10 cellular contexts compared by ENCODE assay signal in genomic region chr6:142833054-142833453, GRCh38.
DNase-seq lines count a peak whose midpoint lies in the region; ATAC-seq and TF ChIP-seq lines count a peak whose summit lies in the region.
"Had no signal": no experiment of that assay in that cellular context is flagged by ENCODE, and none has a peak within 500 bp of the region (broad histone marks: within the 10 kb centered on the region; RNA-seq: fewer than 3 reads in every experiment).

No MANE protein-coding gene starts in this region.

- H3K27me3 ChIP-seq in PC-9 (ENCODE audit: insufficient read depth, low read depth) (no peaks in the 10 kb centered on the region), psoas muscle (ENCODE audit: insufficient read depth in 3 of 3, low read length in 2 of 3) (no peaks in the 10 kb centered on the region)
- H3K27me3 ChIP-seq: pancreas, stomach had no signal

- intact Hi-C loops in PC-9 (cut with micrococcal nuclease; ENCODE audit: unreplicated experiment) (no loop called here), psoas muscle (cut with DNase I) (no loop called here)

- peak; percentile 42 to 57 (median 44) for ATAC-seq in psoas muscle
- ATAC-seq in HG03342 (IDR thresholded peaks at IDR 0.05; ENCODE audit: unreplicated experiment): no peak

- 0 out of 2 replicates have a peak, but pooled peaks cover 5% of the 10 kb centered on the region for H3K36me3 ChIP-seq in PC-9 (ENCODE audit: low read depth)
- H3K36me3 ChIP-seq in psoas muscle (ENCODE audit: insufficient read depth in 1 of 2, low read depth in 1 of 2): no peaks in the 10 kb centered on the region
- H3K36me3 ChIP-seq: pancreas, stomach had no signal

- no TSS peak for BruUV-seq in PC-9 (replicated peaks; lab: Mats Ljungman, UMichigan)

- H3F3A ChIP-seq in PC-9 (ENCODE audit: insufficient read depth, low read depth): peaks cover 22% of the 10 kb centered on the region

- H4K20me1 ChIP-seq in PC-9 (ENCODE audit: insufficient read depth): no peaks in the 10 kb centered on the region

- H2AFZ ChIP-seq in PC-9: peak overlapping the region; percentile 53; the same call in 1 of the 2 replicates

- H3K79me2 ChIP-seq in PC-9 (ENCODE audit: low read depth): peaks cover 26% of the 10 kb centered on the region; the same call in 1 of the 2 replicates

- H3K27ac ChIP-seq in PC-9: peak overlapping the region; percentile 64
- peak overlapping the region; percentile 18 for H3K27ac ChIP-seq in psoas muscle
- H3K27ac ChIP-seq: pancreas, stomach had no signal

- no peaks in the 10 kb centered on the region for H3K9me2 ChIP-seq in PC-9 (ENCODE audit: insufficient read depth)

- CTCF ChIA-PET in PC-9 (lab: Charles Lee): no interaction called here

- POLR2A ChIA-PET in PC-9 (lab: Charles Lee; ENCODE audit: unreplicated experiment): no interaction called here

- H3K4me3 ChIP-seq in PC-9: no peak overlapping the region; the same call in 1 of the 2 replicates
- no peak overlapping the region for H3K4me3 ChIP-seq in cardiac fibroblast (replicated peaks in 1 of 2; ENCODE audit: low read depth in 2 of 2, low read length in 2 of 2)
- no peak overlapping the region for H3K4me3 ChIP-seq in psoas muscle
- H3K4me3 ChIP-seq: pancreas, stomach had no signal

- peaks cover 5% of the 10 kb centered on the region; the same call in 1 of the 2 replicates for H3K9me3 ChIP-seq in PC-9 (ENCODE audit: insufficient read depth, low read depth)
- no peaks in the 10 kb centered on the region for H3K9me3 ChIP-seq in psoas muscle
- H3K9me3 ChIP-seq: pancreas, stomach had no signal

- TF ChIP-seq CTCF in PC-9 (conservative IDR thresholded peaks at IDR 0.05) (no peak), cardiac fibroblast (IDR thresholded peaks at IDR 0.05; ENCODE audit: low read depth, low read length) (no peak), psoas muscle (IDR thresholded peaks at IDR 0.05) (no peak)

- H3K4me1 ChIP-seq in PC-9 (replicated peaks; ENCODE audit: insufficient read depth) (peaks cover 36% of the 10 kb centered on the region), psoas muscle (peaks cover 54% of the 10 kb centered on the region)

- 27 to 37% (median 28%) methylated on average over 1 of the region's 1 CpG for WGBS in psoas muscle, 3 donors

- peak overlapping the region; percentile 47 for H3K4me2 ChIP-seq in PC-9

- DNase-seq in GM03348 (ENCODE audit: low spot score): peak; percentile 65
- peak in 1 of 2 experiments; percentile 82 for DNase-seq in PC-9
- DNase-seq in cardiac fibroblast (ENCODE audit: low read depth in 2 of 2): peak; percentile 79 to 98
- no peak for DNase-seq in psoas muscle
- DNase-seq in NCI-H69 (lab: John Stamatoyannopoulos, UW): no peak
- DNase-seq in superior temporal gyrus (ENCODE audit: extremely low spot score): no peak
- DNase-seq: hypothalamus, pancreas, stomach had no signal

Comparison
In these comparisons a context has a peak if more than half of its experiments do, and no peak if none do; other contexts are left out.
1. DNase-seq: peak in GM03348 (single experiment) and cardiac fibroblast (2 of 2); none in psoas muscle (0 of 2), NCI-H69 (single experiment) and superior temporal gyrus (single experiment).